1 cellular context compared by ENCODE assay signal in the genomic region with DNA sequence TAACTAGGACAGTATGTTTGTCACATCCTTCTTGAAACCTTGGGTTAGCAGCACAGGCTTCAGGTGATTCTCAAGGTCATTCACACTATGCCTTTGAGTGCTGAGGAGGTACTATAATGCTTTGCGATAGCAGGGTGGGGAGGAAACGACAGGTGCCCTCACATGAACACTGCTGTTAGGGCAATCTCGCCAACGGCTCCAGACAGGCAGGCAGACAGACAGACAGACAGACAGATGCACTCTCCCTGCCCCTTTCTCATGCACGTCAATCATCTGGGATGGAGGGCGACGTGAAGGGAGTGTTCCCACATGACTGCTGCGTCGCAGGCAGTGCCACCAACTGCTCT.
TF ChIP-seq lines count a peak whose summit lies in the region.

No MANE protein-coding gene starts in this region.

TF ChIP-seq in GM23338, 12 proteins besides CTCF, POLR2A, EP300 and RAD21 (continued from another document):
- TF ChIP-seq, protein P1, sequence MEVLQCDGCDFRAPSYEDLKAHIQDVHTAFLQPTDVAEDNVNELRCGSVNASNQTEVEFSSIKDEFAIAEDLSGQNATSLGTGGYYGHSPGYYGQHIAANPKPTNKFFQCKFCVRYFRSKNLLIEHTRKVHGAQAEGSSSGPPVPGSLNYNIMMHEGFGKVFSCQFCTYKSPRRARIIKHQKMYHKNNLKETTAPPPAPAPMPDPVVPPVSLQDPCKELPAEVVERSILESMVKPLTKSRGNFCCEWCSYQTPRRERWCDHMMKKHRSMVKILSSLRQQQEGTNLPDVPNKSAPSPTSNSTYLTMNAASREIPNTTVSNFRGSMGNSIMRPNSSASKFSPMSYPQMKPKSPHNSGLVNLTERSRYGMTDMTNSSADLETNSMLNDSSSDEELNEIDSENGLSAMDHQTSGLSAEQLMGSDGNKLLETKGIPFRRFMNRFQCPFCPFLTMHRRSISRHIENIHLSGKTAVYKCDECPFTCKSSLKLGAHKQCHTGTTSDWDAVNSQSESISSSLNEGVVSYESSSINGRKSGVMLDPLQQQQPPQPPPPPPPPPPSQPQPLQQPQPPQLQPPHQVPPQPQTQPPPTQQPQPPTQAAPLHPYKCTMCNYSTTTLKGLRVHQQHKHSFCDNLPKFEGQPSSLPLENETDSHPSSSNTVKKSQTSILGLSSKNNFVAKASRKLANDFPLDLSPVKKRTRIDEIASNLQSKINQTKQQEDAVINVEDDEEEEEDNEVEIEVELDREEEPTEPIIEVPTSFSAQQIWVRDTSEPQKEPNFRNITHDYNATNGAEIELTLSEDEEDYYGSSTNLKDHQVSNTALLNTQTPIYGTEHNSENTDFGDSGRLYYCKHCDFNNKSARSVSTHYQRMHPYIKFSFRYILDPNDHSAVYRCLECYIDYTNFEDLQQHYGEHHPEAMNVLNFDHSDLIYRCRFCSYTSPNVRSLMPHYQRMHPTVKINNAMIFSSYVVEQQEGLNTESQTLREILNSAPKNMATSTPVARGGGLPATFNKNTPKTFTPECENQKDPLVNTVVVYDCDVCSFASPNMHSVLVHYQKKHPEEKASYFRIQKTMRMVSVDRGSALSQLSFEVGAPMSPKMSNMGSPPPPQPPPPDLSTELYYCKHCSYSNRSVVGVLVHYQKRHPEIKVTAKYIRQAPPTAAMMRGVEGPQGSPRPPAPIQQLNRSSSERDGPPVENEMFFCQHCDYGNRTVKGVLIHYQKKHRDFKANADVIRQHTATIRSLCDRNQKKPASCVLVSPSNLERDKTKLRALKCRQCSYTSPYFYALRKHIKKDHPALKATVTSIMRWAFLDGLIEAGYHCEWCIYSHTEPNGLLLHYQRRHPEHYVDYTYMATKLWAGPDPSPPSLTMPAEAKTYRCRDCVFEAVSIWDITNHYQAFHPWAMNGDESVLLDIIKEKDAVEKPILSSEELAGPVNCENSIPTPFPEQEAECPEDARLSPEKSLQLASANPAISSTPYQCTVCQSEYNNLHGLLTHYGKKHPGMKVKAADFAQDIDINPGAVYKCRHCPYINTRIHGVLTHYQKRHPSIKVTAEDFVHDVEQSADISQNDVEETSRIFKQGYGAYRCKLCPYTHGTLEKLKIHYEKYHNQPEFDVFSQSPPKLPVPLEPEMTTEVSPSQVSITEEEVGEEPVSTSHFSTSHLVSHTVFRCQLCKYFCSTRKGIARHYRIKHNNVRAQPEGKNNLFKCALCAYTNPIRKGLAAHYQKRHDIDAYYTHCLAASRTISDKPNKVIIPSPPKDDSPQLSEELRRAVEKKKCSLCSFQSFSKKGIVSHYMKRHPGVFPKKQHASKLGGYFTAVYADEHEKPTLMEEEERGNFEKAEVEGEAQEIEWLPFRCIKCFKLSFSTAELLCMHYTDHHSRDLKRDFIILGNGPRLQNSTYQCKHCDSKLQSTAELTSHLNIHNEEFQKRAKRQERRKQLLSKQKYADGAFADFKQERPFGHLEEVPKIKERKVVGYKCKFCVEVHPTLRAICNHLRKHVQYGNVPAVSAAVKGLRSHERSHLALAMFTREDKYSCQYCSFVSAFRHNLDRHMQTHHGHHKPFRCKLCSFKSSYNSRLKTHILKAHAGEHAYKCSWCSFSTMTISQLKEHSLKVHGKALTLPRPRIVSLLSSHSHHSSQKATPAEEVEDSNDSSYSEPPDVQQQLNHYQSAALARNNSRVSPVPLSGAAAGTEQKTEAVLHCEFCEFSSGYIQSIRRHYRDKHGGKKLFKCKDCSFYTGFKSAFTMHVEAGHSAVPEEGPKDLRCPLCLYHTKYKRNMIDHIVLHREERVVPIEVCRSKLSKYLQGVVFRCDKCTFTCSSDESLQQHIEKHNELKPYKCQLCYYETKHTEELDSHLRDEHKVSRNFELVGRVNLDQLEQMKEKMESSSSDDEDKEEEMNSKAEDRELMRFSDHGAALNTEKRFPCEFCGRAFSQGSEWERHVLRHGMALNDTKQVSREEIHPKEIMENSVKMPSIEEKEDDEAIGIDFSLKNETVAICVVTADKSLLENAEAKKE (CRISPR knock-in tag; IDR thresholded peaks at IDR 0.05) = no peak
- TF ChIP-seq NANOG (IDR thresholded peaks at IDR 0.05; ENCODE audit: borderline replicate concordance) = no peak
- TF ChIP-seq JUNB (IDR thresholded peaks at IDR 0.05; ENCODE audit: unreplicated experiment) = no peak
